In the genomic region with DNA sequence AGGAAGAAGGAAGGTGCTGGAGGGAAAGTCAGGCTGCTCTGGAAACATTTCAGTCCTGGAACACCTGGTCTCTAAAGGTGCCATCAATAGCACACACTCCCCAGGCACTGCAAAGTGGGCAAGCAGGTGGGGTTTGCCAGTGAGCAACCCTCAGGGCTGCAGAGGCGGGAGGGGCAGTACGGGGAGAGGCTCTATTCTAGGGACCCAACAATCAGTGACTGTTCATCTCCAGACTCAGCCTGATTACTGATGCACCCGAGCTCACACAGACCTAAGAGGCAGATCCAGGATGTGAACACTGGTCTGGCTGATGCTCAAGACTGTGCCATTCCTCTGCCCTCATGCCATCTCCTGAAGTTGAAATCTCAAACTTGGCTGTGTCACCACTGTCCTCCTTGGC, we compare ENCODE assay signal across 30 cellular contexts. TPM values are rescaled to one million over a fixed set of nuclear protein-coding genes. Genes with fewer than 3 reads are reported as not detected.
"Had no signal": no experiment of that assay in that cellular context is flagged by ENCODE, and none has a peak within 500 bp of the region (broad histone marks: within the 10 kb centered on the region; RNA-seq: fewer than 3 reads in every experiment).

No MANE protein-coding gene starts in this region.

- H3K4me1 ChIP-seq: adrenal gland, ascending aorta, parathyroid adenoma had no signal

- H3K36me3 ChIP-seq: adrenal gland had no signal

- H3K27ac ChIP-seq: adrenal gland, ascending aorta, gastroesophageal sphincter, parathyroid adenoma, VCaP had no signal

- DNase-seq: activated CD4-positive, alpha-beta memory T cell treated with anti-CD3 and anti-CD28 coated beads for 36 hours; activated CD4-positive, alpha-beta T cell treated with anti-CD3 and anti-CD28 coated beads for 48 hours; activated CD8-positive, alpha-beta memory T cell treated with anti-CD3 and anti-CD28 coated beads, Interleukin-2, amount 50 U/mL, for 4 hours; activated effector memory CD4-positive, alpha-beta T cell treated with anti-CD3 and anti-CD28 coated beads, Interleukin-2, amount 50 U/mL, for 16 hours; activated naive CD4-positive, alpha-beta T cell treated with anti-CD3 and anti-CD28 coated beads for 36 hours; activated naive CD8-positive, alpha-beta T cell treated with anti-CD3 and anti-CD28 coated beads for 36 hours; activated T-cell treated with anti-CD3 and anti-CD28 coated beads, Interleukin-2, amount 50 U/mL, for 1 hour; adrenal gland; caudate nucleus; cortex of kidney; effector memory CD8-positive, alpha-beta T cell; hippocampal formation; left cardiac atrium; left ventricle myocardium superior; naive B cell; occipital lobe; right cardiac atrium; stimulated activated CD4-positive, alpha-beta T cell treated with anti-CD3 and anti-CD28 coated beads, Interleukin-2, amount 100 ng/mL, for 48 hours had no signal

- H3K27me3 ChIP-seq: adrenal gland, ascending aorta, gastroesophageal sphincter had no signal

- ATAC-seq: activated CD4-positive, CD25-positive, alpha-beta regulatory T cell treated with anti-CD3 and anti-CD28 coated beads, Interleukin-2, amount 50 U/mL, for 24 hours; effector memory CD8-positive, alpha-beta T cell had no signal

- H3K4me3 ChIP-seq: adrenal gland, ascending aorta, gastroesophageal sphincter had no signal

- H3K9me3 ChIP-seq: adrenal gland, ascending aorta, gastroesophageal sphincter had no signal

RNA-seq across cellular contexts. Expression of gene KCNMB1, which starts 19.7 kb away (rescaled TPM):
- total RNA-seq: activated CD4-positive, alpha-beta memory T cell treated with anti-CD3 and anti-CD28 coated beads for 36 hours; activated CD8-positive, alpha-beta memory T cell treated with anti-CD3 and anti-CD28 coated beads for 36 hours; activated naive CD8-positive, alpha-beta T cell treated with anti-CD3 and anti-CD28 coated beads for 36 hours; fibroblast of lung; fibroblast of villous mesenchyme; lung microvascular endothelial cell; T-helper 1 cell treated with Interleukin-12 subunit alpha and Interleukin-12 subunit beta and Interleukin-4 antibody, amounts not matched to agents 30 ng/mL and 1 ng/mL, for 36 hours had no signal
- polyA plus RNA-seq: fibroblast of lung, keratinocyte, neural cell had no signal
